In genomic region chr20:32021091-32021490, GRCh38 we compare ENCODE assay signal across 20 cellular contexts. TPM values are rescaled to one million over a fixed set of nuclear protein-coding genes. Genes with fewer than 3 reads are reported as not detected.
"Had no signal": no experiment of that assay in that cellular context is flagged by ENCODE, and none has a peak within 500 bp of the region (broad histone marks: within the 10 kb centered on the region; RNA-seq: fewer than 3 reads in every experiment).

No MANE protein-coding gene starts in this region.

- DNase-seq: activated B cell treated with CpG ODN at 0.5 μM for 24 hours; activated CD4-positive, alpha-beta memory T cell treated with anti-CD3 and anti-CD28 coated beads, Interleukin-2, amount 10 ng/mL, durations not matched to agents 7 days and 5 days; activated CD4-positive, alpha-beta T cell treated with anti-CD3 and anti-CD28 coated beads for 48 hours; activated CD8-positive, alpha-beta memory T cell treated with anti-CD3 and anti-CD28 coated beads, Interleukin-2, amount 10 ng/mL, durations not matched to agents 7 days and 5 days; activated naive CD4-positive, alpha-beta T cell treated with anti-CD3 and anti-CD28 coated beads for 36 hours; body of pancreas; caudate nucleus; erythroblast; head of caudate nucleus; kidney; midbrain; stimulated activated CD4-positive, alpha-beta T cell treated with anti-CD3 and anti-CD28 coated beads, Interleukin-12 subunit alpha, Interleukin-12 subunit beta, amount 100 ng/mL, for 4 hours; stimulated activated CD4-positive, alpha-beta T cell treated with anti-CD3 and anti-CD28 coated beads, Interleukin-1b, Interleukin-23, amount 100 ng/mL, for 48 hours; stimulated activated naive CD4-positive, alpha-beta T cell treated with Interleukin-2 at 50 U/mL for 16 hours; thyroid gland had no signal

- H3K9me3 Mint-ChIP-seq: activated B cell treated with CpG ODN at 0.5 μM for 24 hours; activated CD4-positive, alpha-beta memory T cell treated with anti-CD3 and anti-CD28 coated beads, Interleukin-2, amount 10 ng/mL, durations not matched to agents 7 days and 5 days; activated naive CD4-positive, alpha-beta T cell treated with anti-CD3 and anti-CD28 coated beads for 36 hours; activated T-helper 17 cell treated with anti-CD3 and anti-CD28 coated beads, Interleukin-2, amount 50 U/mL, for 72 hours had no signal

- ATAC-seq: activated CD8-positive, alpha-beta memory T cell treated with anti-CD3 and anti-CD28 coated beads, Interleukin-2, amount 10 ng/mL, durations not matched to agents 7 days and 5 days; activated T-helper 17 cell treated with anti-CD3 and anti-CD28 coated beads, Interleukin-2, amount 50 U/mL, for 72 hours; body of pancreas; left lobe of liver had no signal

- H3K4me3 Mint-ChIP-seq: activated CD4-positive, alpha-beta memory T cell treated with anti-CD3 and anti-CD28 coated beads, Interleukin-2, amount 10 ng/mL, durations not matched to agents 7 days and 5 days; activated CD8-positive, alpha-beta memory T cell treated with anti-CD3 and anti-CD28 coated beads, Interleukin-2, amount 10 ng/mL, durations not matched to agents 7 days and 5 days; activated naive CD4-positive, alpha-beta T cell treated with anti-CD3 and anti-CD28 coated beads for 36 hours had no signal

- H3K27ac Mint-ChIP-seq: activated CD4-positive, alpha-beta memory T cell treated with anti-CD3 and anti-CD28 coated beads, Interleukin-2, amount 10 ng/mL, durations not matched to agents 7 days and 5 days; activated CD8-positive, alpha-beta memory T cell treated with anti-CD3 and anti-CD28 coated beads, Interleukin-2, amount 10 ng/mL, durations not matched to agents 7 days and 5 days; activated naive CD4-positive, alpha-beta T cell treated with anti-CD3 and anti-CD28 coated beads for 36 hours; activated T-helper 17 cell treated with anti-CD3 and anti-CD28 coated beads, Interleukin-2, amount 50 U/mL, for 72 hours had no signal

- H3K36me3 Mint-ChIP-seq: activated CD8-positive, alpha-beta memory T cell treated with anti-CD3 and anti-CD28 coated beads, Interleukin-2, amount 10 ng/mL, durations not matched to agents 7 days and 5 days had no signal

RNA-seq across cellular contexts. Expression of gene CCM2L, which starts 10.9 kb away (rescaled TPM):
- total RNA-seq: activated CD4-positive, alpha-beta memory T cell treated with anti-CD3 and anti-CD28 coated beads, Interleukin-2, amount 10 ng/mL, durations not matched to agents 7 days and 5 days; activated CD8-positive, alpha-beta memory T cell treated with anti-CD3 and anti-CD28 coated beads, Interleukin-2, amount 10 ng/mL, durations not matched to agents 7 days and 5 days; activated naive CD4-positive, alpha-beta T cell treated with anti-CD3 and anti-CD28 coated beads for 36 hours; activated T-helper 17 cell treated with anti-CD3 and anti-CD28 coated beads, Interleukin-2, amount 50 U/mL, for 72 hours; renal cortical epithelial cell; T-helper 2 cell treated with Interferon-gamma antibody and Interleukin-4, amounts not matched to agents 100 ng/mL and 5 ng/mL, for 36 hours had no signal

RNA-seq across cellular contexts. Expression of gene HCK, which starts 31.0 kb away (rescaled TPM):
- total RNA-seq: activated CD8-positive, alpha-beta memory T cell treated with anti-CD3 and anti-CD28 coated beads, Interleukin-2, amount 10 ng/mL, durations not matched to agents 7 days and 5 days; activated naive CD4-positive, alpha-beta T cell treated with anti-CD3 and anti-CD28 coated beads for 36 hours; renal cortical epithelial cell; T-helper 2 cell treated with Interferon-gamma antibody and Interleukin-4, amounts not matched to agents 100 ng/mL and 5 ng/mL, for 36 hours had no signal

RNA-seq across cellular contexts. Expression of gene XKR7, which starts 53.1 kb away (rescaled TPM):
- total RNA-seq: activated CD4-positive, alpha-beta memory T cell treated with anti-CD3 and anti-CD28 coated beads, Interleukin-2, amount 10 ng/mL, durations not matched to agents 7 days and 5 days; activated CD8-positive, alpha-beta memory T cell treated with anti-CD3 and anti-CD28 coated beads, Interleukin-2, amount 10 ng/mL, durations not matched to agents 7 days and 5 days; left lobe of liver; subcutaneous adipose tissue had no signal
